In genomic region chr2:241858206-241859016, GRCh38 we compare ENCODE assay signal across 2 cellular contexts.
TF ChIP-seq lines count a peak whose summit lies in the region.

Gene PDCD1 (minus strand): TSS chr2:241858894. CDS start chr2:241858838, 56 bp downstream.

TF ChIP-seq in GM23338, 12 proteins besides CTCF, POLR2A, EP300 and RAD21 (continued from another document):
- no peak for TF ChIP-seq ZNF331 (CRISPR knock-in tag; IDR thresholded peaks at IDR 0.05; ENCODE audit: low read depth)
- TF ChIP-seq NANOG (IDR thresholded peaks at IDR 0.05; ENCODE audit: borderline replicate concordance), result no peak
- TF ChIP-seq EZH2phosphoT487 (IDR thresholded peaks at IDR 0.05; ENCODE audit: unreplicated experiment), result no peak
- no peak for TF ChIP-seq STAT1 (IDR thresholded peaks at IDR 0.05; ENCODE audit: unreplicated experiment)

TF ChIP-seq in endothelial cell of umbilical vein, 7 proteins besides CTCF, POLR2A, EP300 and RAD21 (continued from another document):
- TF ChIP-seq GATA2 (IDR thresholded peaks at IDR 0.05; ENCODE audit: insufficient read depth, insufficient read length, low read depth, low read length) (no peak), JUN (IDR thresholded peaks at IDR 0.05; ENCODE audit: borderline replicate concordance, insufficient read depth, insufficient read length, low read depth) (no peak), MYC (IDR thresholded peaks at IDR 0.05; ENCODE audit: low read depth, low read length) (no peak), FOS (IDR thresholded peaks at IDR 0.05; ENCODE audit: borderline replicate concordance, insufficient read depth, low read length) (no peak), MAX (IDR thresholded peaks at IDR 0.05; ENCODE audit: insufficient read depth, insufficient read length) (no peak), POLR2AphosphoS5 (IDR thresholded peaks at IDR 0.05; ENCODE audit: insufficient read depth, low read depth, low read length) (no peak)
TF ChIP-seq in endothelial cell of umbilical vein: peak in this region for 0.
